Comparison of ENCODE assay signal across 26 cellular contexts in genomic region chr2:31251851-31252250, GRCh38. TPM values are rescaled to one million over a fixed set of nuclear protein-coding genes. Genes with fewer than 3 reads are reported as not detected.
"Had no signal": no experiment of that assay in that cellular context is flagged by ENCODE, and none has a peak within 500 bp of the region (broad histone marks: within the 10 kb centered on the region; RNA-seq: fewer than 3 reads in every experiment).

No MANE protein-coding gene starts in this region.

- H3K27ac ChIP-seq: brain microvascular endothelial cell, cardiac muscle cell, KMS-11, SK-N-MC, VCaP had no signal

- H3K9me3 ChIP-seq: MG63 had no signal

- DNase-seq: activated CD4-positive, alpha-beta T cell treated with anti-CD3 and anti-CD28 coated beads for 4 hours; activated CD8-positive, alpha-beta memory T cell treated with anti-CD3 and anti-CD28 coated beads, Interleukin-2, amount 50 U/mL, for 4 hours; activated CD8-positive, alpha-beta T cell treated with anti-CD3 and anti-CD28 coated beads for 36 hours; activated gamma-delta T cell treated with Interleukin-2 at 50 U/mL for 16 hours; activated naive CD4-positive, alpha-beta T cell treated with anti-CD3 and anti-CD28 coated beads, Interleukin-2, amount 10 ng/mL, durations not matched to agents 7 days and 5 days; activated naive CD8-positive, alpha-beta T cell treated with anti-CD3 and anti-CD28 coated beads for 36 hours; activated T-cell treated with anti-CD3 and anti-CD28 coated beads, Interleukin-2, amount 50 U/mL, for 72 hours; brain microvascular endothelial cell; cerebellar nuclear complex; MG63; NCI-H1105; NCI-H1436 treated with DMSO at 0.1 percent for 48 hours; NCI-H187; NCI-H2081; NCI-H446; NCI-H524; T-cell; T-helper 2 cell; T1000 had no signal

- H3K27me3 Mint-ChIP-seq: activated CD8-positive, alpha-beta T cell treated with anti-CD3 and anti-CD28 coated beads for 36 hours; activated naive CD4-positive, alpha-beta T cell treated with anti-CD3 and anti-CD28 coated beads, Interleukin-2, amount 10 ng/mL, durations not matched to agents 7 days and 5 days; activated naive CD8-positive, alpha-beta T cell treated with anti-CD3 and anti-CD28 coated beads for 36 hours; T-cell had no signal

- H3K36me3 ChIP-seq: cardiac muscle cell, MG63 had no signal

- FAIRE-seq: TTC549 had no signal

- H3K27me3 ChIP-seq: brain microvascular endothelial cell, cardiac muscle cell, MG63 had no signal

- ATAC-seq: activated CD8-positive, alpha-beta T cell treated with anti-CD3 and anti-CD28 coated beads for 36 hours; activated T-cell treated with anti-CD3 and anti-CD28 coated beads, Interleukin-2, amount 50 U/mL, for 72 hours; Right ventricle myocardium inferior; T-cell had no signal

- H3K9ac ChIP-seq: KMS-11 had no signal

- H3K36me3 Mint-ChIP-seq: activated naive CD4-positive, alpha-beta T cell treated with anti-CD3 and anti-CD28 coated beads, Interleukin-2, amount 10 ng/mL, durations not matched to agents 7 days and 5 days; activated naive CD8-positive, alpha-beta T cell treated with anti-CD3 and anti-CD28 coated beads for 36 hours had no signal

- H3K4me3 Mint-ChIP-seq: activated CD8-positive, alpha-beta T cell treated with anti-CD3 and anti-CD28 coated beads for 36 hours; activated naive CD4-positive, alpha-beta T cell treated with anti-CD3 and anti-CD28 coated beads, Interleukin-2, amount 10 ng/mL, durations not matched to agents 7 days and 5 days; activated naive CD8-positive, alpha-beta T cell treated with anti-CD3 and anti-CD28 coated beads for 36 hours; activated T-cell treated with anti-CD3 and anti-CD28 coated beads, Interleukin-2, amount 50 U/mL, for 72 hours; T-cell had no signal

- H3K27ac Mint-ChIP-seq: activated CD8-positive, alpha-beta T cell treated with anti-CD3 and anti-CD28 coated beads for 36 hours; activated naive CD4-positive, alpha-beta T cell treated with anti-CD3 and anti-CD28 coated beads, Interleukin-2, amount 10 ng/mL, durations not matched to agents 7 days and 5 days; activated naive CD8-positive, alpha-beta T cell treated with anti-CD3 and anti-CD28 coated beads for 36 hours; activated T-cell treated with anti-CD3 and anti-CD28 coated beads, Interleukin-2, amount 50 U/mL, for 72 hours; activated T-helper 2 cell treated with anti-CD3 and anti-CD28 coated beads, Interferon-gamma antibody, Interleukin-2, Interleukin-4, amounts not matched to agents 10 μg/mL and 5 μg/mL and 100 μg/mL, durations not matched to agents 14 hours and 24 hours and 36 hours; T-cell had no signal

- H3K9me3 Mint-ChIP-seq: activated CD8-positive, alpha-beta T cell treated with anti-CD3 and anti-CD28 coated beads for 36 hours; activated naive CD4-positive, alpha-beta T cell treated with anti-CD3 and anti-CD28 coated beads, Interleukin-2, amount 10 ng/mL, durations not matched to agents 7 days and 5 days; activated naive CD8-positive, alpha-beta T cell treated with anti-CD3 and anti-CD28 coated beads for 36 hours; activated T-cell treated with anti-CD3 and anti-CD28 coated beads, Interleukin-2, amount 50 U/mL, for 72 hours; activated T-helper 2 cell treated with anti-CD3 and anti-CD28 coated beads, Interferon-gamma antibody, Interleukin-2, Interleukin-4, amounts not matched to agents 10 μg/mL and 5 μg/mL and 100 μg/mL, durations not matched to agents 14 hours and 24 hours and 36 hours; T-cell had no signal

- H3K4me2 ChIP-seq: KMS-11 had no signal

- H3K4me1 Mint-ChIP-seq: activated naive CD8-positive, alpha-beta T cell treated with anti-CD3 and anti-CD28 coated beads for 36 hours had no signal

- H3K4me3 ChIP-seq: cardiac muscle cell, MG63, SK-N-MC had no signal

RNA-seq across cellular contexts. Expression of gene CAPN14, which starts 34.5 kb away (rescaled TPM):
- polyA plus RNA-seq: cardiac muscle cell had no signal
